1 cellular context compared by ENCODE assay signal in the genomic region with DNA sequence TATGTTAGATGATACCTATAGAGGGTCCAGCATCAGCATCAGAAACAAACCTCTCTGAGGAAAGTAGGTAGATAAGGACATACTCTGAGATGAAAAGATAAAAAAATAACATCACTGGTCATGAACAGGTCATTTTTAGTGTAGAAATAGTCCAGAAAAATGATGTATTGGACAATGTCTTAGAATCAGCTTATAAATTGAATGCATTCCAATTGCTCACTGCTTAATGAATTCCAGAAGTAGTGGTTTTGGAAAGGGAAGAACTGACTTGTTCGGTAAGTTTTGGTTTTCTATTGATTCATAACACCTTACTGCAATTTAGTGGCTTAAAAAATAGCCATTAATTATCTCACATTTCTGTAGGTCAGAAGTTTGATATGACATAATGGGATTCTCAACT.
TF ChIP-seq lines count a peak whose summit lies in the region.

No MANE protein-coding gene starts in this region.

TF ChIP-seq in SK-N-SH, 30 proteins besides CTCF, POLR2A, EP300 and RAD21:
- TF ChIP-seq, protein P1, sequence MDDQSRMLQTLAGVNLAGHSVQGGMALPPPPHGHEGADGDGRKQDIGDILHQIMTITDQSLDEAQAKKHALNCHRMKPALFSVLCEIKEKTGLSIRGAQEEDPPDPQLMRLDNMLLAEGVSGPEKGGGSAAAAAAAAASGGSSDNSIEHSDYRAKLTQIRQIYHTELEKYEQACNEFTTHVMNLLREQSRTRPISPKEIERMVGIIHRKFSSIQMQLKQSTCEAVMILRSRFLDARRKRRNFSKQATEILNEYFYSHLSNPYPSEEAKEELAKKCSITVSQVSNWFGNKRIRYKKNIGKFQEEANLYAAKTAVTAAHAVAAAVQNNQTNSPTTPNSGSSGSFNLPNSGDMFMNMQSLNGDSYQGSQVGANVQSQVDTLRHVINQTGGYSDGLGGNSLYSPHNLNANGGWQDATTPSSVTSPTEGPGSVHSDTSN (IDR thresholded peaks at IDR 0.05) = no peak
- TF ChIP-seq, protein P2, sequence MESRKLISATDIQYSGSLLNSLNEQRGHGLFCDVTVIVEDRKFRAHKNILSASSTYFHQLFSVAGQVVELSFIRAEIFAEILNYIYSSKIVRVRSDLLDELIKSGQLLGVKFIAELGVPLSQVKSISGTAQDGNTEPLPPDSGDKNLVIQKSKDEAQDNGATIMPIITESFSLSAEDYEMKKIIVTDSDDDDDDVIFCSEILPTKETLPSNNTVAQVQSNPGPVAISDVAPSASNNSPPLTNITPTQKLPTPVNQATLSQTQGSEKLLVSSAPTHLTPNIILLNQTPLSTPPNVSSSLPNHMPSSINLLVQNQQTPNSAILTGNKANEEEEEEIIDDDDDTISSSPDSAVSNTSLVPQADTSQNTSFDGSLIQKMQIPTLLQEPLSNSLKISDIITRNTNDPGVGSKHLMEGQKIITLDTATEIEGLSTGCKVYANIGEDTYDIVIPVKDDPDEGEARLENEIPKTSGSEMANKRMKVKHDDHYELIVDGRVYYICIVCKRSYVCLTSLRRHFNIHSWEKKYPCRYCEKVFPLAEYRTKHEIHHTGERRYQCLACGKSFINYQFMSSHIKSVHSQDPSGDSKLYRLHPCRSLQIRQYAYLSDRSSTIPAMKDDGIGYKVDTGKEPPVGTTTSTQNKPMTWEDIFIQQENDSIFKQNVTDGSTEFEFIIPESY (IDR thresholded peaks at IDR 0.05; ENCODE audit: borderline replicate concordance, low read depth) = no peak
- TF ChIP-seq ELF1 (IDR thresholded peaks at IDR 0.05) (no peak), FOXJ3 (CRISPR knock-in tag; IDR thresholded peaks at IDR 0.05) (no peak), TEAD4 (IDR thresholded peaks at IDR 0.05; ENCODE audit: borderline replicate concordance, insufficient read depth) (no peak), YY1 (IDR thresholded peaks at IDR 0.05; ENCODE audit: low read depth) (no peak), CHD2 (IDR thresholded peaks at IDR 0.05; ENCODE audit: low read length, partially characterized antibody) (no peak)
